ENCODE assay signal across 8 cellular contexts in genomic region chr6:31396422-31397152, GRCh38. TPM values are rescaled to one million over a fixed set of nuclear protein-coding genes. Genes with fewer than 3 reads are reported as not detected.
DNase-seq lines count a peak whose midpoint lies in the region; ATAC-seq and TF ChIP-seq lines count a peak whose summit lies in the region.

No MANE protein-coding gene starts in this region.

- peak; percentile 64 for ATAC-seq in activated CD4-positive, alpha-beta T cell treated with anti-CD3 and anti-CD28 coated beads for 36 hours
- ATAC-seq in left lobe of liver = peak; percentile 66
- no peak for ATAC-seq in HG03378 (IDR thresholded peaks at IDR 0.05; ENCODE audit: unreplicated experiment)

- POLR2A ChIA-PET in activated CD4-positive, alpha-beta T cell treated with anti-CD3 and anti-CD28 coated beads for 36 hours (lab: Charles Lee) = no interaction called here

- H3K9me3 Mint-ChIP-seq in activated CD4-positive, alpha-beta T cell treated with anti-CD3 and anti-CD28 coated beads for 36 hours (ENCODE audit: low read depth) = no peaks in the 10 kb centered on the region

- no peak overlapping the region for H3K4me3 Mint-ChIP-seq in activated CD4-positive, alpha-beta T cell treated with anti-CD3 and anti-CD28 coated beads for 36 hours

- intact Hi-C loops in activated CD4-positive, alpha-beta T cell treated with anti-CD3 and anti-CD28 coated beads for 36 hours (cut with DNase I, micrococcal nuclease) = loop anchor here (1.0 kb wide), 1 partner anchor 45 kb away; no protein-coding TSS in a partner anchor

- peaks cover 20% of the 10 kb centered on the region for H3K4me1 Mint-ChIP-seq in activated CD4-positive, alpha-beta T cell treated with anti-CD3 and anti-CD28 coated beads for 36 hours

- no peak overlapping the region for H3K4me3 ChIP-seq in BE2C (ENCODE audit: low read depth, low read length)

- DNase-seq in BE2C = peak; percentile 75
- peak; percentile 28 for DNase-seq in GOT3 (lab: John Stamatoyannopoulos, UW)
- DNase-seq in NCI-H460 (ENCODE audit: extremely low read depth, low read depth) = peak; percentile 65
- DNase-seq in activated CD4-positive, alpha-beta T cell treated with anti-CD3 and anti-CD28 coated beads for 36 hours = peak; percentile 92
- peak; percentile 76 for DNase-seq in cerebellum (ENCODE audit: low spot score)
- peak; percentile 83 for DNase-seq in left lobe of liver (ENCODE audit: low spot score)
- peak; percentile 84 to 86 for DNase-seq in stimulated activated CD4-positive, alpha-beta T cell treated with anti-CD3 and anti-CD28 coated beads, Interleukin-4, amount 100 ng/mL, for 4 hours

- H3K36me3 Mint-ChIP-seq in activated CD4-positive, alpha-beta T cell treated with anti-CD3 and anti-CD28 coated beads for 36 hours (ENCODE audit: low read depth) = peaks cover 2% of the 10 kb centered on the region

- H3K9me3 ChIP-seq in BE2C = no peaks in the 10 kb centered on the region

- H3K27me3 Mint-ChIP-seq in activated CD4-positive, alpha-beta T cell treated with anti-CD3 and anti-CD28 coated beads for 36 hours = no peaks in the 10 kb centered on the region

- CTCF ChIA-PET in activated CD4-positive, alpha-beta T cell treated with anti-CD3 and anti-CD28 coated beads for 36 hours (lab: Charles Lee) = interaction anchor here (1.0 to 6.1 kb wide), 6 partner anchors 30 to 239 kb away, joined by 3 to 68 read pairs (median 4); partner anchors contain the start of gene CCHCR1

- no peaks in the 10 kb centered on the region for H3K4me1 ChIP-seq in BE2C

- no peaks in the 10 kb centered on the region for H3K36me3 ChIP-seq in BE2C

- no peak overlapping the region for H3K27ac Mint-ChIP-seq in activated CD4-positive, alpha-beta T cell treated with anti-CD3 and anti-CD28 coated beads for 36 hours

- peaks cover 48% of the 10 kb centered on the region for H3K27me3 ChIP-seq in BE2C

- peak; percentile 88 for TF ChIP-seq CTCF in BE2C (IDR thresholded peaks at IDR 0.05; ENCODE audit: low read depth, low read length)

RNA-seq across cellular contexts. Expression of gene MICA, which starts 6.8 kb away (rescaled TPM):
- polyA plus RNA-seq in BE2C (2012; ENCODE audit: insufficient read depth, insufficient read length, low read depth) = not detected
- total RNA-seq in NCI-H460 (2014; rRNA removed; shearing (Covaris generic)) = 13.7 and 15.2 TPM in 2 replicates
- 24.9 and 29.7 TPM in 2 replicates for polyA plus RNA-seq in NCI-H460 (2014; cell fraction: nucleus; rRNA removed)
- total RNA-seq in activated CD4-positive, alpha-beta T cell treated with anti-CD3 and anti-CD28 coated beads for 36 hours = 1 to 10 TPM; 6.3 to 7.1 TPM
- total RNA-seq in cerebellum (2.7 TPM), left lobe of liver (6.3 TPM)

RNA-seq across cellular contexts. Expression of gene HLA-B, which starts 39.6 kb away (rescaled TPM):
- polyA plus RNA-seq in BE2C (2012; ENCODE audit: insufficient read depth, insufficient read length, low read depth) = 5.7 TPM
- 125 and 133 TPM in 2 replicates for total RNA-seq in NCI-H460 (2014; rRNA removed; shearing (Covaris generic))
- 60.6 and 70.6 TPM in 2 replicates for polyA plus RNA-seq in NCI-H460 (2014; cell fraction: nucleus; rRNA removed)
- 1,000 to 10,000 TPM; 2,101 to 2,412 TPM for total RNA-seq in activated CD4-positive, alpha-beta T cell treated with anti-CD3 and anti-CD28 coated beads for 36 hours
- 20.9 TPM for total RNA-seq in cerebellum
- 291 TPM for total RNA-seq in left lobe of liver

Comparison
In these comparisons a context has a peak if more than half of its experiments do, and no peak if none do; other contexts are left out.
1. DNase-seq: peak in every context shown above with its lines; median percentile 92 in activated CD4-positive, alpha-beta T cell treated with anti-CD3 and anti-CD28 coated beads for 36 hours; 85 in stimulated activated CD4-positive, alpha-beta T cell treated with anti-CD3 and anti-CD28 coated beads, Interleukin-4, amount 100 ng/mL, for 4 hours; 83 in left lobe of liver; 76 in cerebellum; 75 in BE2C; 65 in NCI-H460; 28 in GOT3.